Comparison of ENCODE assay signal across 8 cellular contexts in genomic region chr9:71795097-71795807, GRCh38. TPM values are rescaled to one million over a fixed set of nuclear protein-coding genes. Genes with fewer than 3 reads are reported as not detected.
DNase-seq lines count a peak whose midpoint lies in the region; ATAC-seq and TF ChIP-seq lines count a peak whose summit lies in the region.

No MANE protein-coding gene starts in this region.

- TF ChIP-seq CTCF in SU-DHL-6 (IDR thresholded peaks at IDR 0.05; ENCODE audit: insufficient read depth, low read length, poor library complexity, severe bottlenecking): no peak
- TF ChIP-seq CTCF in type B pancreatic cell (conservative IDR thresholded peaks at IDR 0.05): no peak
- no peak for TF ChIP-seq CTCF in hepatocyte (IDR thresholded peaks at IDR 0.05; ENCODE audit: poor library complexity)

- H4K20me1 ChIP-seq in SU-DHL-6 (ENCODE audit: low read depth, low read length): no peaks in the 10 kb centered on the region
- H4K20me1 ChIP-seq in hepatocyte (ENCODE audit: insufficient read depth, poor library complexity, severe bottlenecking): no peaks in the 10 kb centered on the region

- H3K27ac ChIP-seq in SU-DHL-6 (ENCODE audit: low read depth, low read length): peak overlapping the region; percentile 46
- H3K27ac ChIP-seq in hepatocyte: no peak overlapping the region

- peaks cover 4% of the 10 kb centered on the region for H3K9me3 Mint-ChIP-seq in activated T-cell treated with anti-CD3 and anti-CD28 coated beads, Interleukin-2, amount 50 U/mL, for 24 hours
- peaks cover 0 to 3% of the 10 kb centered on the region in 2 donors for H3K9me3 Mint-ChIP-seq in stimulated activated naive B cell treated with anti-CD40 and anti-IgM and Interleukin-4, amounts not matched to agents 10 μg/mL and 1 μg/mL and 100 μg/mL, for 72 hours
- no peaks in the 10 kb centered on the region for H3K9me3 Mint-ChIP-seq in type B pancreatic cell

- H3K27me3 ChIP-seq in SU-DHL-6 (ENCODE audit: low read length) (no peaks in the 10 kb centered on the region), hepatocyte (no peaks in the 10 kb centered on the region)

- WGBS in hepatocyte (ENCODE audit: low lambda C conversion rate, missing lambda C conversion rate): 89% methylated on average over 7 of the region's 7 CpGs

- peaks cover 13% of the 10 kb centered on the region for H3K4me1 ChIP-seq in hepatocyte (ENCODE audit: insufficient read depth)

- H3K9me3 ChIP-seq in SU-DHL-6 (ENCODE audit: insufficient read depth, low read length) (no peaks in the 10 kb centered on the region), hepatocyte (ENCODE audit: low read depth) (no peaks in the 10 kb centered on the region)

- H2AFZ ChIP-seq in SU-DHL-6 (ENCODE audit: low read depth, low read length, severe bottlenecking): no peak overlapping the region
- H2AFZ ChIP-seq in hepatocyte: no peak overlapping the region

- H3K4me3 ChIP-seq in SU-DHL-6 (ENCODE audit: insufficient read depth, low read length, poor library complexity, severe bottlenecking): no peak overlapping the region
- H3K4me3 ChIP-seq in hepatocyte: no peak overlapping the region

- peak overlapping the region; percentile 89 for H3K27ac Mint-ChIP-seq in activated T-cell treated with anti-CD3 and anti-CD28 coated beads, Interleukin-2, amount 50 U/mL, for 24 hours
- H3K27ac Mint-ChIP-seq in stimulated activated naive B cell treated with anti-CD40 and anti-IgM and Interleukin-4, amounts not matched to agents 10 μg/mL and 1 μg/mL and 100 μg/mL, for 72 hours: peak overlapping the region; percentile 88
- no peak overlapping the region for H3K27ac Mint-ChIP-seq in type B pancreatic cell

- peak overlapping the region; percentile 23 for H3K4me3 Mint-ChIP-seq in activated T-cell treated with anti-CD3 and anti-CD28 coated beads, Interleukin-2, amount 50 U/mL, for 24 hours
- peak overlapping the region; percentile 37 to 60 for H3K4me3 Mint-ChIP-seq in stimulated activated naive B cell treated with anti-CD40 and anti-IgM and Interleukin-4, amounts not matched to agents 10 μg/mL and 1 μg/mL and 100 μg/mL, for 72 hours
- no peak overlapping the region for H3K4me3 Mint-ChIP-seq in type B pancreatic cell

- H3K36me3 ChIP-seq in SU-DHL-6 (ENCODE audit: low read length) (no peaks in the 10 kb centered on the region), hepatocyte (replicated peaks; ENCODE audit: insufficient read depth, low read depth) (no peaks in the 10 kb centered on the region)

- DNase-seq in activated T-cell treated with anti-CD3 and anti-CD28 coated beads, Interleukin-2, amount 50 U/mL, for 24 hours: no peak
- DNase-seq in activated T-cell treated with anti-CD3 and anti-CD28 coated beads for 4 hours: no peak
- no peak for DNase-seq in stimulated activated naive B cell treated with anti-CD40 and anti-IgM and Interleukin-4, amounts not matched to agents 10 μg/mL and 1 μg/mL and 100 μg/mL, for 72 hours
- no peak for DNase-seq in NCI-H1417 (lab: John Stamatoyannopoulos, UW)
- DNase-seq in type B pancreatic cell (ENCODE audit: extremely low spot score, unreplicated experiment): no peak
- DNase-seq in hepatocyte (ENCODE audit: low spot score): no peak

- H3K4me1 Mint-ChIP-seq in activated T-cell treated with anti-CD3 and anti-CD28 coated beads, Interleukin-2, amount 50 U/mL, for 24 hours (ENCODE audit: low read depth): peaks cover 67% of the 10 kb centered on the region
- H3K4me1 Mint-ChIP-seq in stimulated activated naive B cell treated with anti-CD40 and anti-IgM and Interleukin-4, amounts not matched to agents 10 μg/mL and 1 μg/mL and 100 μg/mL, for 72 hours: peaks cover 45 to 75% of the 10 kb centered on the region in 2 donors
- H3K4me1 Mint-ChIP-seq in type B pancreatic cell (ENCODE audit: unreplicated experiment): no peaks in the 10 kb centered on the region

- peak; percentile 92 for ATAC-seq in HG02798 (IDR thresholded peaks at IDR 0.05; ENCODE audit: poor library complexity, unreplicated experiment)
- ATAC-seq in stimulated activated naive B cell treated with anti-CD40 and anti-IgM and Interleukin-4, amounts not matched to agents 10 μg/mL and 1 μg/mL and 100 μg/mL, for 72 hours (replicated peaks): peak; percentile 79 to 87

- no peak overlapping the region for H3K9ac ChIP-seq in SU-DHL-6 (ENCODE audit: low read length)

- no peaks in the 10 kb centered on the region for H3K27me3 Mint-ChIP-seq in activated T-cell treated with anti-CD3 and anti-CD28 coated beads, Interleukin-2, amount 50 U/mL, for 24 hours
- no peaks in the 10 kb centered on the region for H3K27me3 Mint-ChIP-seq in stimulated activated naive B cell treated with anti-CD40 and anti-IgM and Interleukin-4, amounts not matched to agents 10 μg/mL and 1 μg/mL and 100 μg/mL, for 72 hours
- H3K27me3 Mint-ChIP-seq in type B pancreatic cell: no peaks in the 10 kb centered on the region

- H3K79me2 ChIP-seq in SU-DHL-6 (ENCODE audit: insufficient read depth, low read length) (no peaks in the 10 kb centered on the region), hepatocyte (no peaks in the 10 kb centered on the region)

- no peaks in the 10 kb centered on the region for H3K9me2 ChIP-seq in SU-DHL-6 (replicated peaks; ENCODE audit: insufficient read depth, low read length)
- H3K9me2 ChIP-seq in hepatocyte (replicated peaks; ENCODE audit: insufficient read depth): no peaks in the 10 kb centered on the region

- H3K36me3 Mint-ChIP-seq in activated T-cell treated with anti-CD3 and anti-CD28 coated beads, Interleukin-2, amount 50 U/mL, for 24 hours (ENCODE audit: low read depth): no peaks in the 10 kb centered on the region
- H3K36me3 Mint-ChIP-seq in stimulated activated naive B cell treated with anti-CD40 and anti-IgM and Interleukin-4, amounts not matched to agents 10 μg/mL and 1 μg/mL and 100 μg/mL, for 72 hours: no peaks in the 10 kb centered on the region
- no peaks in the 10 kb centered on the region for H3K36me3 Mint-ChIP-seq in type B pancreatic cell

- H3F3A ChIP-seq in SU-DHL-6 (ENCODE audit: insufficient read depth): no peaks in the 10 kb centered on the region

- H3K4me2 ChIP-seq in SU-DHL-6 (ENCODE audit: low read depth, low read length, poor library complexity, severe bottlenecking) (peak overlapping the region; percentile 52), hepatocyte (no peak overlapping the region)

RNA-seq across cellular contexts. Expression of gene CEMIP2, which starts 26.9 kb away (rescaled TPM):
- total RNA-seq in type B pancreatic cell (ENCODE audit: low replicate concordance) (58.1 and 97.7 TPM in 2 replicates), hepatocyte (94.2 and 100 TPM in 2 replicates)
- polyA plus RNA-seq in hepatocyte: 45.2 and 47.9 TPM in 2 replicates
